17 cellular contexts compared by ENCODE assay signal in genomic region chr22:47613606-47614350, GRCh38.
A peak's percentile ranks its signal among the peaks of the same experiment; 100 is the strongest.
DNase-seq lines count a peak whose midpoint lies in the region; ATAC-seq, FAIRE-seq and TF ChIP-seq lines count a peak whose summit lies in the region.
"Had no signal": no experiment of that assay in that cellular context is flagged by ENCODE, and none has a peak within 500 bp of the region (broad histone marks: within the 10 kb centered on the region; RNA-seq: fewer than 3 reads in every experiment).

No MANE protein-coding gene starts in this region.

- no peaks in the 10 kb centered on the region for H3K27me3 ChIP-seq in IMR-90 (ENCODE audit: control insufficient read depth, insufficient read depth, low read length)
- no peaks in the 10 kb centered on the region for H3K27me3 ChIP-seq in H1 (replicated peaks in 1 of 4; ENCODE audit: control insufficient read depth in 3 of 4, extremely low read depth in 1 of 4, insufficient read depth in 3 of 4, low read length in 3 of 4)
- H3K27me3 ChIP-seq in aorta (ENCODE audit: control insufficient read depth in 1 of 2, insufficient read depth in 2 of 2, low read length in 1 of 2) = no peaks in the 10 kb centered on the region

- no peak overlapping the region for H3K4me2 ChIP-seq in IMR-90 (ENCODE audit: low read depth, low read length)
- no peak overlapping the region for H3K4me2 ChIP-seq in H1 (ENCODE audit: insufficient read depth in 1 of 2, low read depth in 2 of 2, low read length in 2 of 2)

- H3K4me3 ChIP-seq in IMR-90 (ENCODE audit: insufficient read depth, low read depth, low read length) (no peak overlapping the region), H1 (ENCODE audit: extremely low read depth in 1 of 4, insufficient read depth in 2 of 4, low read depth in 3 of 4, low read length in 4 of 4) (no peak overlapping the region), aorta (ENCODE audit: low read length in 2 of 2) (no peak overlapping the region)
- H3K4me3 ChIP-seq: HAP-1 had no signal

- H2AFZ ChIP-seq in IMR-90 (replicated peaks; ENCODE audit: low read length, poor library complexity) (no peak overlapping the region), H1 (ENCODE audit: low read length) (no peak overlapping the region)

- TF ChIP-seq CTCF in IMR-90 (conservative IDR thresholded peaks at IDR 0.05; ENCODE audit: low read depth, low read length) = no peak
- peak in 2 of 3 experiments; percentile 11 to 12; a peak in 1 of 4 replicates for TF ChIP-seq CTCF in H1 (IDR thresholded peaks at IDR 0.05; ENCODE audit: control extremely low read depth in 1 of 3, insufficient read depth in 1 of 3, low read depth in 1 of 3, low read length in 3 of 3)

- H2BK20ac ChIP-seq in IMR-90 (ENCODE audit: low read depth, low read length) (no peak overlapping the region), H1 (ENCODE audit: low read length) (no peak overlapping the region)

- H4K20me1 ChIP-seq in IMR-90 (ENCODE audit: insufficient read depth, low read length) (no peaks in the 10 kb centered on the region), H1 (replicated peaks in 1 of 2; ENCODE audit: control insufficient read depth in 1 of 2, insufficient read depth in 2 of 2, low read length in 2 of 2) (no peaks in the 10 kb centered on the region)

- H3K4ac ChIP-seq in IMR-90 (ENCODE audit: low read depth, low read length) = no peak overlapping the region
- H3K4ac ChIP-seq in H1 (replicated peaks; ENCODE audit: insufficient read length, low read depth, low read length) = no peak overlapping the region

- no peaks in the 10 kb centered on the region for H3K4me1 ChIP-seq in IMR-90 (ENCODE audit: control insufficient read depth, insufficient read depth, low read length)
- peaks cover 0 to 2% (median 0%) of the 10 kb centered on the region in 4 experiments; a peak in 1 of 7 replicates for H3K4me1 ChIP-seq in H1 (replicated peaks in 1 of 4; ENCODE audit: control insufficient read depth in 3 of 4, insufficient read depth in 4 of 4, low read length in 3 of 4)
- no peaks in the 10 kb centered on the region for H3K4me1 ChIP-seq in aorta (ENCODE audit: control insufficient read depth in 1 of 2, insufficient read depth in 2 of 2, low read length in 2 of 2)
- H3K4me1 ChIP-seq: HAP-1 had no signal

- no peak overlapping the region for H4K8ac ChIP-seq in IMR-90 (ENCODE audit: low read depth in 2 of 2, low read length in 2 of 2)
- H4K8ac ChIP-seq in H1 (ENCODE audit: extremely low read depth, insufficient read depth, low read length) = no peak overlapping the region

- H3K9me1 ChIP-seq in IMR-90 (ENCODE audit: insufficient read depth, low read length) = no peaks in the 10 kb centered on the region

- ATAC-seq in IMR-90 (ENCODE audit: low read depth) = no peak
- ATAC-seq in aorta (ENCODE audit: low FRiP score) = no peak

- H2AK5ac ChIP-seq in IMR-90 (ENCODE audit: low read depth, low read length) (no peak overlapping the region), H1 (ENCODE audit: low read depth, low read length) (no peak overlapping the region)

- DNase-seq in IMR-90 = no peak
- no peak for DNase-seq in H1 (ENCODE audit: low read depth in 1 of 2, low spot score in 2 of 2)
- DNase-seq in posterior vena cava (ENCODE audit: low spot score) = peak; percentile 23
- DNase-seq in urothelium cell line (ENCODE audit: low spot score) = no peak
- no peak for DNase-seq in aorta
- no peak for DNase-seq in hepatic stellate cell (ENCODE audit: low spot score)
- no peak for DNase-seq in UCSD-AML1 (lab: John Stamatoyannopoulos, UW; ENCODE audit: unreplicated experiment)
- DNase-seq: ACHN; C1 segment of cervical spinal cord; CD4-positive, alpha-beta memory T cell; DMS79 treated with DMSO at 0.1 percent for 48 hours; EL; GOT3; KBM-7 had no signal

- H3K79me1 ChIP-seq in IMR-90 (ENCODE audit: low read depth in 1 of 2, low read length in 2 of 2) = no peaks in the 10 kb centered on the region
- no peaks in the 10 kb centered on the region for H3K79me1 ChIP-seq in H1 (ENCODE audit: low read depth, low read length)

- H3K36me3 ChIP-seq in IMR-90 (ENCODE audit: control insufficient read depth, insufficient read depth, low read length) (no peaks in the 10 kb centered on the region), H1 (ENCODE audit: control insufficient read depth in 2 of 4, insufficient read depth in 4 of 4, low read length in 3 of 4) (no peaks in the 10 kb centered on the region), aorta (ENCODE audit: control insufficient read depth in 1 of 2, insufficient read depth in 2 of 2, low read length in 1 of 2) (no peaks in the 10 kb centered on the region)
- H3K36me3 ChIP-seq: HAP-1 had no signal

- no peak overlapping the region for H2BK15ac ChIP-seq in IMR-90 (ENCODE audit: low read depth, low read length)
- H2BK15ac ChIP-seq in H1 (ENCODE audit: low read length) = no peak overlapping the region

- TF ChIP-seq RAD21 in IMR-90 (IDR thresholded peaks at IDR 0.05; ENCODE audit: low read length) = no peak
- TF ChIP-seq RAD21 in H1 (IDR thresholded peaks at IDR 0.05 in 1 of 2, conservative IDR thresholded peaks at IDR 0.05 in 1 of 2; ENCODE audit: low read depth in 2 of 2, low read length in 2 of 2) = peak in 1 of 2 experiments; percentile 35; a peak in 2 of 4 replicates

- BruUV-seq in IMR-90 (replicated peaks; lab: Mats Ljungman, UMichigan) = no TSS peak

- POLR2A ChIA-PET in IMR-90 (lab: Charles Lee; ENCODE audit: unreplicated experiment) (no interaction called here), H1 (lab: Charles Lee; ENCODE audit: partially characterized antibody) (no interaction called here)

- peak overlapping the region; percentile 37 for H2AK9ac ChIP-seq in IMR-90 (replicated peaks; ENCODE audit: low read depth, low read length, poor library complexity)

- no peak for TF ChIP-seq POLR2A in IMR-90 (IDR thresholded peaks at IDR 0.05; ENCODE audit: low read depth, low read length)
- TF ChIP-seq POLR2A in H1 (IDR thresholded peaks at IDR 0.05; ENCODE audit: control extremely low read depth in 1 of 2, low read depth in 2 of 2, low read length in 2 of 2) = no peak

- no peak overlapping the region for H3K23ac ChIP-seq in IMR-90 (ENCODE audit: low read depth, low read length)
- H3K23ac ChIP-seq in H1 (ENCODE audit: insufficient read length) = no peak overlapping the region

- no peak overlapping the region for H2BK120ac ChIP-seq in IMR-90 (ENCODE audit: low read depth, low read length)
- H2BK120ac ChIP-seq in H1 (replicated peaks; ENCODE audit: low read depth, low read length) = no peak overlapping the region

- in situ Hi-C loops in IMR-90 (cut with MboI; ENCODE audit: low sequenced_read_pairs) = no loop called here

- H3K56ac ChIP-seq in IMR-90 (ENCODE audit: extremely low read depth, insufficient read depth, low read length) (no peak overlapping the region), H1 (replicated peaks; ENCODE audit: insufficient read length, low read depth, low read length) (no peak overlapping the region)

- H2BK12ac ChIP-seq in H1 (ENCODE audit: low read depth, low read length) = no peak overlapping the region

- H3K14ac ChIP-seq in IMR-90 (replicated peaks; ENCODE audit: low read depth, low read length) (no peak overlapping the region), H1 (ENCODE audit: insufficient read length) (no peak overlapping the region)

- H3K9ac ChIP-seq in IMR-90 (ENCODE audit: low read depth, low read length) = no peak overlapping the region
- H3K9ac ChIP-seq in H1 (replicated peaks in 1 of 4; ENCODE audit: extremely low read depth in 1 of 4, low read depth in 3 of 4, low read length in 3 of 4) = no peak overlapping the region

- H3K18ac ChIP-seq in IMR-90 (ENCODE audit: low read depth, low read length) (no peak overlapping the region), H1 (ENCODE audit: extremely low read depth, low read length) (no peak overlapping the region)

- WGBS in IMR-90 (ENCODE audit: extremely low coverage in 2 of 2, insufficient read length in 1 of 2), 2 experiments = no CpG with 5 or more reads among the region's 13 CpGs
- WGBS in H1 (ENCODE audit: extremely low coverage in 1 of 2, insufficient coverage in 1 of 2, insufficient read length in 1 of 2, insufficient replicate concordance in 2 of 2, low coverage in 1 of 2, low lambda C conversion rate in 2 of 2, missing lambda C conversion rate in 1 of 2), 2 experiments = 92% methylated on average over 13 of the region's 13 CpGs; no CpG with 5 or more reads in 1 of the 2 experiments
- 79 to 85% methylated on average over 13 of the region's 13 CpGs for WGBS in aorta, 2 donors

- H3K23me2 ChIP-seq in H1 (ENCODE audit: low read depth, low read length) = no peaks in the 10 kb centered on the region

- H3K27ac ChIP-seq in IMR-90 (ENCODE audit: insufficient read depth, low read length) = no peak overlapping the region
- H3K27ac ChIP-seq in H1 (ENCODE audit: low read depth, low read length) = no peak overlapping the region
- H3K27ac ChIP-seq in aorta (ENCODE audit: low read depth in 1 of 2, low read length in 2 of 2) = no peak overlapping the region

- H3K79me2 ChIP-seq in H1 (ENCODE audit: control insufficient read depth in 1 of 2, insufficient read depth in 2 of 2, low read length in 2 of 2) = no peaks in the 10 kb centered on the region

- intact Hi-C loops in IMR-90 (cut with micrococcal nuclease) = no loop called here
- intact Hi-C loops in posterior vena cava (cut with DNase I) = no loop called here
- intact Hi-C loops in aorta (cut with DNase I) = no loop called here

- H3K9me3 ChIP-seq in IMR-90 (ENCODE audit: control insufficient read depth, insufficient read depth, low read length) (peaks cover 53% of the 10 kb centered on the region), H1 (ENCODE audit: insufficient read depth in 2 of 2, low read depth in 1 of 2, low read length in 1 of 2) (peaks cover 0 to 21% of the 10 kb centered on the region in 2 experiments; a peak in 2 of 4 replicates), aorta (ENCODE audit: control insufficient read depth, low read length) (peaks cover 4% of the 10 kb centered on the region)
- H3K9me3 ChIP-seq: HAP-1 had no signal

- dilution Hi-C loops in IMR-90 (cut with HindIII; ENCODE audit: low sequenced_read_pairs, unreplicated experiment) = no loop called here

- H4K91ac ChIP-seq in IMR-90 (ENCODE audit: insufficient read depth, low read depth, low read length) (no peak overlapping the region), H1 (replicated peaks; ENCODE audit: insufficient read length, low read length) (no peak overlapping the region)

- no peak for TF ChIP-seq EP300 in H1 (IDR thresholded peaks at IDR 0.05; ENCODE audit: borderline replicate concordance in 1 of 2, low read depth in 2 of 2, low read length in 2 of 2)

- no peak overlapping the region for H4K5ac ChIP-seq in IMR-90 (ENCODE audit: low read depth, low read length)
- H4K5ac ChIP-seq in H1 (ENCODE audit: insufficient read length, low read depth, low read length) = no peak overlapping the region

- CTCF ChIA-PET in IMR-90 (lab: Yijun Ruan, JAX) (no interaction called here), H1 (lab: Charles Lee; ENCODE audit: partially characterized antibody) (no interaction called here)

- FAIRE-seq in H1 (lab: Jason Lieb, UNC) (no peak), urothelium cell line (lab: Jason Lieb, UNC) (peak; percentile 17)
- FAIRE-seq: G401.6, GM12891 had no signal

- H2BK5ac ChIP-seq in IMR-90 (ENCODE audit: low read depth, low read length, poor library complexity, severe bottlenecking) (no peak overlapping the region), H1 (ENCODE audit: low read depth, low read length) (no peak overlapping the region)

TF ChIP-seq in H1, 55 proteins besides CTCF, POLR2A, EP300 and RAD21 (continues in another document):
- TF ChIP-seq RFX5 (IDR thresholded peaks at IDR 0.05; ENCODE audit: borderline replicate concordance, low read depth, low read length) (no peak), TBP (IDR thresholded peaks at IDR 0.05; ENCODE audit: low read depth, low read length) (no peak)
